20 cellular contexts compared by ENCODE assay signal in the genomic region with DNA sequence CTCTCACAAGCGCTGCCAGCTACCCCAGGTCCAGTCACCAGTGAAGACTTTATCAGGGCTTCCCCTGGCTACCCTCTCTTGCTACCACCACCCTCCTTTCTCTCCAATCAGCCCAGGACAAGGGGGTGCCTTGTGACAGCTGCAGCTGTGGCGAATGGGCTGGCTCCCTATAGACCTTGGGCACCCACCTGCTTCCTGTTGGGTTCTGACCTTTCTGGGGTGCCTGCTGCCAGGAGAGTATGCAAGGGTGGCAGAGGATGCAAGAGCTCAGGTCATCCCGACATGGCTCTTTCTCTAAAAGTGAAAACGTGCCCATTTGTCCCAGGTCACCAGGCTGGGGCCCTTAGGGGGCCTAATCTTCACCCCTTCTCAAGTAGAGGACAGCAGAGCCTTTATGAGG. TPM values are rescaled to one million over a fixed set of nuclear protein-coding genes. Genes with fewer than 3 reads are reported as not detected.
"Had no signal": no experiment of that assay in that cellular context is flagged by ENCODE, and none has a peak within 500 bp of the region (broad histone marks: within the 10 kb centered on the region; RNA-seq: fewer than 3 reads in every experiment).

No MANE protein-coding gene starts in this region.

- H3K27ac ChIP-seq: adrenal gland, esophagus muscularis mucosa, prostate gland, testis had no signal

- H3K27ac Mint-ChIP-seq: activated CD8-positive, alpha-beta T cell treated with anti-CD3 and anti-CD28 coated beads for 36 hours; immature natural killer cell; stimulated activated naive CD8-positive, alpha-beta T cell treated with anti-CD3 and anti-CD28 coated beads, Interleukin-15, amount 100 ng/mL, for 72 hours; T-helper 17 cell had no signal

- H3K9me3 ChIP-seq: adrenal gland, esophagus muscularis mucosa, prostate gland, testis had no signal

- ATAC-seq: activated CD8-positive, alpha-beta T cell treated with anti-CD3 and anti-CD28 coated beads for 36 hours; activated T-cell treated with anti-CD3 and anti-CD28 coated beads, Interleukin-2, amount 50 U/mL, for 4 hours; right cardiac atrium; stimulated activated naive CD8-positive, alpha-beta T cell treated with anti-CD3 and anti-CD28 coated beads, Interleukin-15, amount 100 ng/mL, for 72 hours; T-helper 17 cell had no signal

- H3K4me1 ChIP-seq: prostate gland had no signal

- H3K36me3 ChIP-seq: adrenal gland, esophagus muscularis mucosa, prostate gland had no signal

- H3K4me1 Mint-ChIP-seq: immature natural killer cell had no signal

- H3K4me3 Mint-ChIP-seq: activated CD8-positive, alpha-beta T cell treated with anti-CD3 and anti-CD28 coated beads for 36 hours; activated T-cell treated with anti-CD3 and anti-CD28 coated beads, Interleukin-2, amount 50 U/mL, for 4 hours; immature natural killer cell; stimulated activated naive CD8-positive, alpha-beta T cell treated with anti-CD3 and anti-CD28 coated beads, Interleukin-15, amount 100 ng/mL, for 72 hours; T-helper 17 cell; WTC11 had no signal

- DNase-seq: activated CD4-positive, alpha-beta T cell treated with anti-CD3 and anti-CD28 coated beads for 48 hours; activated CD8-positive, alpha-beta T cell treated with anti-CD3 and anti-CD28 coated beads for 36 hours; activated effector memory CD4-positive, alpha-beta T cell treated with Interleukin-2 at 50 U/mL for 16 hours; activated naive CD4-positive, alpha-beta T cell treated with anti-CD3 and anti-CD28 coated beads, Interleukin-2, amount 50 U/mL, for 16 hours; activated T-cell treated with anti-CD3 and anti-CD28 coated beads, Interleukin-2, amount 50 U/mL, for 4 hours; adrenal gland; hypothalamus; immature natural killer cell; occipital lobe; right cardiac atrium; small intestine; stimulated activated naive CD8-positive, alpha-beta T cell treated with anti-CD3 and anti-CD28 coated beads, Interleukin-15, amount 100 ng/mL, for 72 hours; T-helper 17 cell; testis had no signal

- H3K36me3 Mint-ChIP-seq: WTC11 had no signal

- H3K4me3 ChIP-seq: adrenal gland, esophagus muscularis mucosa, prostate gland, testis had no signal

- H3K9me3 Mint-ChIP-seq: activated CD8-positive, alpha-beta T cell treated with anti-CD3 and anti-CD28 coated beads for 36 hours; activated T-cell treated with anti-CD3 and anti-CD28 coated beads, Interleukin-2, amount 50 U/mL, for 4 hours; immature natural killer cell; stimulated activated naive CD8-positive, alpha-beta T cell treated with anti-CD3 and anti-CD28 coated beads, Interleukin-15, amount 100 ng/mL, for 72 hours; WTC11 had no signal

- H3K27me3 ChIP-seq: adrenal gland, testis had no signal

RNA-seq across cellular contexts. Expression of gene KLHDC8A, which starts 6.6 kb away (rescaled TPM):
- total RNA-seq: activated CD8-positive, alpha-beta T cell treated with anti-CD3 and anti-CD28 coated beads for 36 hours; cardiac septum; mesenteric fat pad; T-helper 17 cell; ureter had no signal
- polyA plus RNA-seq: immature natural killer cell had no signal
